In genomic region chr12:46543378-46543795, GRCh38 we compare ENCODE assay signal across 1 cellular context.
TF ChIP-seq lines count a peak whose summit lies in the region.
"Not testable (repeated sequence)": the region's sequence is repeated elsewhere in the genome, so short reads cannot be mapped to it uniquely, and the experiment has no call there.

No MANE protein-coding gene starts in this region.

TF ChIP-seq in HepG2, 621 proteins besides CTCF, POLR2A, EP300 and RAD21 (continued from another document and continues in another):
- TF ChIP-seq ZNF710 (CRISPR knock-in tag; IDR thresholded peaks at IDR 0.05; ENCODE audit: borderline replicate concordance) (peak; percentile 34; the same call in 1 of the 2 replicates), FOXO1 (CRISPR knock-in tag; IDR thresholded peaks at IDR 0.05) (peak; percentile 32; the same call in 1 of the 2 replicates), FOXJ3 (CRISPR knock-in tag; IDR thresholded peaks at IDR 0.05; ENCODE audit: borderline replicate concordance) (peak; percentile 70), PAXIP1 (CRISPR knock-in tag; conservative IDR thresholded peaks at IDR 0.05) (peak; percentile 73), ZNF362 (CRISPR knock-in tag; IDR thresholded peaks at IDR 0.05; ENCODE audit: borderline replicate concordance) (peak; percentile 81; the same call in 1 of the 2 replicates), SOX5 (CRISPR knock-in tag; IDR thresholded peaks at IDR 0.05; ENCODE audit: borderline replicate concordance) (peak; percentile 86), SKIL (CRISPR knock-in tag; IDR thresholded peaks at IDR 0.05; ENCODE audit: borderline replicate concordance) (0 out of 2 replicates have a peak, but pooled peaks have one; percentile 21), AHDC1 (CRISPR knock-in tag; IDR thresholded peaks at IDR 0.05; ENCODE audit: borderline replicate concordance) (peak; percentile 72; the same call in 1 of the 2 replicates), GATAD2A (CRISPR knock-in tag; IDR thresholded peaks at IDR 0.05) (peak; percentile 62; the same call in 1 of the 2 replicates), ARID5B (CRISPR knock-in tag; IDR thresholded peaks at IDR 0.05) (peak; percentile 71; the same call in 1 of the 2 replicates), DPF2 (CRISPR knock-in tag; IDR thresholded peaks at IDR 0.05; ENCODE audit: borderline replicate concordance, low read depth) (0 out of 2 replicates have a peak, but pooled peaks have one; percentile 34), ZNF609 (CRISPR knock-in tag; IDR thresholded peaks at IDR 0.05; ENCODE audit: borderline replicate concordance) (peak; percentile 84), NCOA2 (CRISPR knock-in tag; IDR thresholded peaks at IDR 0.05) (peak; percentile 77), GFI1 (CRISPR knock-in tag; IDR thresholded peaks at IDR 0.05; ENCODE audit: borderline replicate concordance) (peak; percentile 46; the same call in 1 of the 2 replicates), SOX13 (CRISPR knock-in tag; conservative IDR thresholded peaks at IDR 0.05 in 1 of 2, IDR thresholded peaks at IDR 0.05 in 1 of 2) (peak in 1 of 2 experiments; percentile 80; a peak in 2 of 4 replicates), ZNF503 (CRISPR knock-in tag; IDR thresholded peaks at IDR 0.05) (peak; percentile 55; the same call in 1 of the 2 replicates), RXRB (CRISPR knock-in tag; IDR thresholded peaks at IDR 0.05; ENCODE audit: borderline replicate concordance) (peak; percentile 49; the same call in 1 of the 2 replicates), RCOR2 (CRISPR knock-in tag; IDR thresholded peaks at IDR 0.05) (peak; percentile 47; the same call in 1 of the 2 replicates)
- not testable (repeated sequence) for TF ChIP-seq SOX13 (IDR thresholded peaks at IDR 0.05)
